Comparison of ENCODE assay signal across 24 cellular contexts in genomic region chr16:10123141-10123540, GRCh38. TPM values are rescaled to one million over a fixed set of nuclear protein-coding genes. Genes with fewer than 3 reads are reported as not detected.
"Had no signal": no experiment of that assay in that cellular context is flagged by ENCODE, and none has a peak within 500 bp of the region (broad histone marks: within the 10 kb centered on the region; RNA-seq: fewer than 3 reads in every experiment).

No MANE protein-coding gene starts in this region.

- H3K4me3 ChIP-seq: colonic mucosa, lung, neural progenitor cell, right lobe of liver, upper lobe of right lung had no signal

- H3K27ac ChIP-seq: colonic mucosa, epithelial cell of prostate, neural progenitor cell, right lobe of liver, upper lobe of right lung had no signal

- H3K4me2 ChIP-seq: neural progenitor cell had no signal

- H3K9me3 ChIP-seq: ascending aorta, colonic mucosa, right lobe of liver, upper lobe of right lung had no signal

- DNase-seq: activated CD4-positive, alpha-beta T cell treated with anti-CD3 and anti-CD28 coated beads, Interleukin-2, amount 10 ng/mL, durations not matched to agents 7 days and 5 days; activated CD8-positive, alpha-beta T cell treated with anti-CD3 and anti-CD28 coated beads, Interleukin-2, amount 10 ng/mL, durations not matched to agents 7 days and 5 days; activated gamma-delta T cell treated with Interleukin-2 at 50 U/mL for 16 hours; colonic mucosa; foreskin melanocyte; kidney; naive thymus-derived CD8-positive, alpha-beta T cell; posterior cingulate gyrus; right lobe of liver; small intestine; stimulated activated CD4-positive, alpha-beta T cell treated with anti-CD3 and anti-CD28 coated beads, Interleukin-15, amount 100 ng/mL, for 24 hours; stimulated activated CD4-positive, alpha-beta T cell treated with anti-CD3 and anti-CD28 coated beads, Interleukin-2, amount 100 ng/mL, for 48 hours; stimulated activated CD8-positive, alpha-beta memory T cell treated with anti-CD3 and anti-CD28 coated beads, Interleukin-4, amount 100 ng/mL, for 48 hours; stimulated activated naive B cell treated with anti-CD40 and anti-IgM and Interleukin-4, amounts not matched to agents 10 μg/mL and 1 μg/mL and 100 μg/mL, for 72 hours; T1000; upper lobe of right lung had no signal

- H3K4me1 ChIP-seq: colonic mucosa, right lobe of liver, upper lobe of right lung had no signal

- H3K27me3 ChIP-seq: ascending aorta, colonic mucosa, neural progenitor cell, right lobe of liver had no signal

- H3K36me3 ChIP-seq: ascending aorta, colonic mucosa, neural progenitor cell, right lobe of liver, upper lobe of right lung had no signal

- ATAC-seq: activated CD4-positive, CD25-positive, alpha-beta regulatory T cell treated with anti-CD3 and anti-CD28 coated beads, Interleukin-2, amount 50 U/mL, for 24 hours; activated CD8-positive, alpha-beta T cell treated with anti-CD3 and anti-CD28 coated beads, Interleukin-2, amount 10 ng/mL, durations not matched to agents 7 days and 5 days; left lobe of liver; naive thymus-derived CD8-positive, alpha-beta T cell; right lobe of liver; upper lobe of right lung had no signal

- H3K9ac ChIP-seq: neural progenitor cell had no signal

- H2AFZ ChIP-seq: neural progenitor cell had no signal

RNA-seq across cellular contexts. Expression of gene GRIN2A, which starts 59.1 kb away (rescaled TPM):
- total RNA-seq: activated CD4-positive, alpha-beta T cell treated with anti-CD3 and anti-CD28 coated beads, Interleukin-2, amount 10 ng/mL, durations not matched to agents 7 days and 5 days; activated CD8-positive, alpha-beta T cell treated with anti-CD3 and anti-CD28 coated beads, Interleukin-2, amount 10 ng/mL, durations not matched to agents 7 days and 5 days; activated T-helper 1 cell treated with anti-CD3 and anti-CD28 coated beads, Interleukin-12 subunit alpha, Interleukin-12 subunit beta, Interleukin-2, Interleukin-4 antibody, amounts not matched to agents 30 ng/mL and 10 ng/mL and 1 ng/mL, durations not matched to agents 14 hours and 24 hours and 36 hours; bronchial epithelial cell; naive thymus-derived CD8-positive, alpha-beta T cell; right lobe of liver had no signal
- polyA plus RNA-seq: naive thymus-derived CD8-positive, alpha-beta T cell had no signal
